Comparison of ENCODE assay signal across 8 cellular contexts in genomic region chr1:247104965-247105364, GRCh38. TPM values are rescaled to one million over a fixed set of nuclear protein-coding genes. Genes with fewer than 3 reads are reported as not detected.
A peak's percentile ranks its signal among the peaks of the same experiment; 100 is the strongest.
DNase-seq lines count a peak whose midpoint lies in the region; ATAC-seq, FAIRE-seq and TF ChIP-seq lines count a peak whose summit lies in the region.

No MANE protein-coding gene starts in this region.

- 88 to 91% (median 89%) methylated on average over 13 of the region's 13 CpGs for WGBS in heart left ventricle, 4 donors

- H3K27me3 ChIP-seq in heart left ventricle: no peaks in the 10 kb centered on the region
- no peaks in the 10 kb centered on the region for H3K27me3 ChIP-seq in keratinocyte (ENCODE audit: control insufficient read depth, extremely low read depth, insufficient read depth, low read length)
- no peaks in the 10 kb centered on the region for H3K27me3 ChIP-seq in tibial artery
- peaks cover 0 to 11% of the 10 kb centered on the region in 2 donors for H3K27me3 ChIP-seq in left lung

- peaks cover 0 to 18% (median 14%) of the 10 kb centered on the region in 12 donors for H3K4me1 ChIP-seq in heart left ventricle
- peaks cover 6% of the 10 kb centered on the region for H3K4me1 ChIP-seq in keratinocyte (ENCODE audit: control insufficient read depth, extremely low read depth, insufficient read depth, low read length)
- H3K4me1 ChIP-seq in tibial artery: peaks cover 0 to 18% (median 11%) of the 10 kb centered on the region in 4 donors
- H3K4me1 ChIP-seq in left lung: peaks cover 0 to 21% of the 10 kb centered on the region in 2 donors

- H4K20me1 ChIP-seq in keratinocyte (ENCODE audit: control insufficient read depth, extremely low read depth, insufficient read depth, low read length): no peaks in the 10 kb centered on the region

- no peaks in the 10 kb centered on the region for H3K9me1 ChIP-seq in keratinocyte (ENCODE audit: control insufficient read depth, extremely low read depth, insufficient read depth, low read length)

- no peak for DNase-seq in heart left ventricle
- DNase-seq in left ventricle myocardium superior: no peak
- no peak for DNase-seq in keratinocyte (ENCODE audit: low read depth, low spot score)
- no peak for DNase-seq in tibial artery
- no peak for DNase-seq in left lung
- DNase-seq in NCI-H2196 (lab: John Stamatoyannopoulos, UW; ENCODE audit: unreplicated experiment): no peak

- H3K27ac ChIP-seq in heart left ventricle (peak overlapping the region in 4 of 12 donors; percentile 68 to 90 (median 81)), VCaP (peak overlapping the region; percentile 90), keratinocyte (ENCODE audit: control insufficient read depth, insufficient read depth, low read length) (no peak overlapping the region), tibial artery (peak overlapping the region in 1 of 2 donors; percentile 86), left lung (no peak overlapping the region)

- peak overlapping the region; percentile 85 for H3K4me2 ChIP-seq in keratinocyte (ENCODE audit: control insufficient read depth, extremely low read depth, insufficient read depth, low read depth, low read length)

- TF ChIP-seq CTCF in heart left ventricle (IDR thresholded peaks at IDR 0.05) (no peak), VCaP (conservative IDR thresholded peaks at IDR 0.05) (no peak), keratinocyte (optimal IDR thresholded peaks at IDR 0.05 in 1 of 3, IDR thresholded peaks at IDR 0.05 in 1 of 3, conservative IDR thresholded peaks at IDR 0.05 in 1 of 3; ENCODE audit: extremely low read depth in 1 of 3, insufficient read depth in 2 of 3, low read length in 3 of 3) (no peak), tibial artery (IDR thresholded peaks at IDR 0.05) (no peak), left lung (IDR thresholded peaks at IDR 0.05) (no peak)

- H3K9me3 ChIP-seq in heart left ventricle (peaks cover 0 to 33% (median 18%) of the 10 kb centered on the region in 12 donors), keratinocyte (ENCODE audit: control insufficient read depth, low read depth, low read length) (peaks cover 16% of the 10 kb centered on the region), tibial artery (peaks cover 0 to 3% (median under 1%) of the 10 kb centered on the region in 3 donors), left lung (peaks cover 3 to 30% of the 10 kb centered on the region in 2 donors)

- H3K36me3 ChIP-seq in heart left ventricle (peaks cover 0 to 22% (median 20%) of the 10 kb centered on the region in 9 donors), keratinocyte (ENCODE audit: control insufficient read depth in 2 of 2, extremely low read depth in 1 of 2, insufficient read depth in 2 of 2, low read length in 2 of 2) (peaks cover 10 to 16% of the 10 kb centered on the region in 2 experiments), tibial artery (peaks cover 19 to 21% (median 20%) of the 10 kb centered on the region in 3 donors), left lung (peaks cover 4 to 22% of the 10 kb centered on the region in 2 donors)

- TF ChIP-seq POLR2A in heart left ventricle (IDR thresholded peaks at IDR 0.05): no peak

- H3K79me2 ChIP-seq in keratinocyte (ENCODE audit: control insufficient read depth, insufficient read depth, low read length): peaks cover 19% of the 10 kb centered on the region

- peak overlapping the region in 10 of 12 donors; percentile 63 to 97 (median 86) for H3K4me3 ChIP-seq in heart left ventricle
- H3K4me3 ChIP-seq in keratinocyte (ENCODE audit: control insufficient read depth in 2 of 3, extremely low read depth in 1 of 3, insufficient read depth in 2 of 3, low read depth in 1 of 3, low read length in 3 of 3): peak overlapping the region in 1 of 3 experiments; percentile 91
- peak overlapping the region; percentile 79 to 90 for H3K4me3 ChIP-seq in tibial artery
- peak overlapping the region in 1 of 2 donors; percentile 86 for H3K4me3 ChIP-seq in left lung

- no peak overlapping the region for H3K9ac ChIP-seq in keratinocyte (ENCODE audit: control insufficient read depth, extremely low read depth, insufficient read depth, low read length)

- FAIRE-seq in keratinocyte (lab: Jason Lieb, UNC): no peak

- intact Hi-C loops in heart left ventricle (cut with DNase I): loop anchor here in 3 of 10 donors (2.0 to 10.0 kb wide), 4 partner anchors 26 to 170 kb away; partner anchors contain the start of genes ZNF670 (in 2 of the 3) and AHCTF1 (in 1 of the 3)
- intact Hi-C loops in left ventricle myocardium superior (cut with micrococcal nuclease): no loop called here
- intact Hi-C loops in tibial artery (cut with DNase I; ENCODE audit: low total_unique reads): loop anchor here (2.0 to 10.0 kb wide), 2 partner anchors 26 to 170 kb away; partner anchors contain the start of genes AHCTF1 and ZNF670
- intact Hi-C loops in left lung (cut with DNase I): no loop called here

- dilution Hi-C loops in keratinocyte (cut with MboI; ENCODE audit: extremely low pct_ligation_motif_present, low sequenced_read_pairs): no loop called here

- H2AFZ ChIP-seq in keratinocyte (ENCODE audit: control insufficient read depth, low read length): no peak overlapping the region

- ATAC-seq in heart left ventricle: no peak
- ATAC-seq in left ventricle myocardium superior: no peak
- no peak for ATAC-seq in left lung
- ATAC-seq in HG03280 (IDR thresholded peaks at IDR 0.05; ENCODE audit: unreplicated experiment): no peak

RNA-seq across cellular contexts. Expression of gene ZNF669, which starts 0.8 kb away (rescaled TPM):
- total RNA-seq in heart left ventricle: 1 to 10 TPM; 1.5 to 5.4 (median 3.2) TPM
- 1 to 10 TPM; 2.4 to 3.2 TPM for polyA plus RNA-seq in heart left ventricle
- total RNA-seq in left ventricle myocardium superior: 3.7 TPM
- 3.8 to 4.5 TPM (median 4.5 TPM) in 3 replicates for polyA plus RNA-seq in keratinocyte
- polyA plus RNA-seq in keratinocyte (2011; ENCODE audit: low read depth): 9.6 TPM
- 2.0 and 3.7 TPM in 2 replicates for polyA plus RNA-seq in keratinocyte (2011; cell fraction: cytosol; rRNA removed)
- polyA plus RNA-seq in keratinocyte (2011; cell fraction: nucleus; rRNA removed): 4.5 and 6.0 TPM in 2 replicates
- 3.4 and 3.7 TPM in 2 replicates for polyA plus RNA-seq in keratinocyte (2012; ENCODE audit: low replicate concordance)
- 3.5 to 7.3 TPM (median 3.6 TPM) in 3 replicates for polyA minus RNA-seq in keratinocyte
- polyA minus RNA-seq in keratinocyte (2011; cell fraction: cytosol; rRNA and poly(A)+ RNA removed): 3.5 TPM
- polyA minus RNA-seq in keratinocyte (2011; cell fraction: nucleus; rRNA and poly(A)+ RNA removed): 4.1 and 7.3 TPM in 2 replicates
- total RNA-seq in left lung: 1 to 10 TPM; 6.9 to 7.1 TPM

RNA-seq across cellular contexts. Expression of gene ZNF670, which starts 26.4 kb away (rescaled TPM):
- total RNA-seq in heart left ventricle (1 to 10 TPM in 5 of 9 donors, under 1 TPM in 4; 0.60 to 3.6 (median 1.0) TPM), left ventricle myocardium superior (1.5 TPM), left lung (1 to 10 TPM; 3.4 to 3.8 TPM)
- polyA plus RNA-seq in heart left ventricle (1 to 10 TPM in 1 of 2 donors, under 1 TPM in 1; 0.46 to 1.6 TPM), keratinocyte (1.9 to 3.6 TPM (median 2.3 TPM) in 3 replicates)
- polyA plus RNA-seq in keratinocyte (2011; ENCODE audit: low read depth): 0.70 TPM
- 1.4 and 3.4 TPM in 2 replicates for polyA plus RNA-seq in keratinocyte (2011; cell fraction: cytosol; rRNA removed)
- polyA plus RNA-seq in keratinocyte (2011; cell fraction: nucleus; rRNA removed): 2.4 and 3.3 TPM in 2 replicates
- 1.9 and 2.5 TPM in 2 replicates for polyA plus RNA-seq in keratinocyte (2012; ENCODE audit: low replicate concordance)
- 0.16 to 2.2 TPM (median 0.92 TPM) in 3 replicates for polyA minus RNA-seq in keratinocyte
- polyA minus RNA-seq in keratinocyte (2011; cell fraction: cytosol; rRNA and poly(A)+ RNA removed): 0.96 TPM
- polyA minus RNA-seq in keratinocyte (2011; cell fraction: nucleus; rRNA and poly(A)+ RNA removed): 1.4 and 2.2 TPM in 2 replicates
